In genomic region chr3:48435774-48436476, GRCh38 we compare ENCODE assay signal across 8 cellular contexts. TPM values are rescaled to one million over a fixed set of nuclear protein-coding genes. Genes with fewer than 3 reads are reported as not detected.
DNase-seq lines count a peak whose midpoint lies in the region; ATAC-seq and TF ChIP-seq lines count a peak whose summit lies in the region.

No MANE protein-coding gene starts in this region.

- H3K4me3 ChIP-seq in DND-41 (ENCODE audit: low read depth in 1 of 2, low read length in 2 of 2) (no peak overlapping the region), neutrophil (ENCODE audit: low read depth in 1 of 2, low read length in 1 of 2) (no peak overlapping the region)

- H3K4me2 ChIP-seq in DND-41 (ENCODE audit: insufficient read depth, low read length): peak overlapping the region; percentile 5

- H2AFZ ChIP-seq in DND-41 (ENCODE audit: low read depth, low read length): peak overlapping the region; percentile 50; the same call in 1 of the 2 replicates

- TF ChIP-seq POLR2A in Raji (IDR thresholded peaks at IDR 0.05; ENCODE audit: insufficient read depth, low read depth, low read length): peak; percentile 41; the same call in 1 of the 2 replicates

- DNase-seq in DND-41: peak; percentile 88
- DNase-seq in KG1 (lab: John Stamatoyannopoulos, UW): peak; percentile 78
- DNase-seq in activated T-helper 9 cell treated with anti-CD3 and anti-CD28 coated beads, Interleukin-2, amount 50 U/mL, for 16 hours (ENCODE audit: low read depth): peak; percentile 78
- DNase-seq in foreskin keratinocyte: peak in 1 of 2 donors; percentile 64
- DNase-seq in stromal cell of bone marrow (ENCODE audit: low read depth): peak; percentile 62

- H3K36me3 ChIP-seq in DND-41 (ENCODE audit: insufficient read depth, low read length) (peaks cover 27% of the 10 kb centered on the region), neutrophil (peaks cover 16% of the 10 kb centered on the region)

- TF ChIP-seq CTCF in DND-41 (IDR thresholded peaks at IDR 0.05; ENCODE audit: borderline replicate concordance, extremely low read depth, low read length, poor library complexity, severe bottlenecking) (peak; percentile 100), foreskin keratinocyte (conservative IDR thresholded peaks at IDR 0.05) (peak; percentile 100), neutrophil (IDR thresholded peaks at IDR 0.05) (peak; percentile 97)

- H3K27ac ChIP-seq in DND-41 (ENCODE audit: low read length) (peak overlapping the region; percentile 19), foreskin keratinocyte (no peak overlapping the region), neutrophil (peak overlapping the region; percentile 39)

- H3K79me2 ChIP-seq in DND-41 (ENCODE audit: insufficient read depth, low read length): peaks cover 23% of the 10 kb centered on the region

- peaks cover 31% of the 10 kb centered on the region for H3K4me1 ChIP-seq in DND-41 (ENCODE audit: insufficient read depth, low read length)
- peaks cover 34% of the 10 kb centered on the region for H3K4me1 ChIP-seq in foreskin keratinocyte
- peaks cover 12 to 29% of the 10 kb centered on the region in 2 experiments for H3K4me1 ChIP-seq in neutrophil (ENCODE audit: control insufficient read depth in 1 of 2, insufficient read depth in 1 of 2, low read depth in 1 of 2, low read length in 1 of 2)

- no peaks in the 10 kb centered on the region for H3K27me3 ChIP-seq in DND-41 (ENCODE audit: insufficient read depth, low read length, poor library complexity)
- no peaks in the 10 kb centered on the region for H3K27me3 ChIP-seq in foreskin keratinocyte
- no peaks in the 10 kb centered on the region for H3K27me3 ChIP-seq in neutrophil

- ATAC-seq in DND-41 (ENCODE audit: insufficient read depth, low read depth) (peak; percentile 70), foreskin keratinocyte (peak; percentile 19), HG02588 (IDR thresholded peaks at IDR 0.05; ENCODE audit: unreplicated experiment) (no peak)

- H3K9ac ChIP-seq in DND-41 (ENCODE audit: low read depth, low read length): no peak overlapping the region; the same call in 1 of the 2 replicates

- H3K9me3 ChIP-seq in DND-41 (ENCODE audit: insufficient read depth, low read length, severe bottlenecking) (no peaks in the 10 kb centered on the region), neutrophil (no peaks in the 10 kb centered on the region)

- 0 out of 2 replicates have a peak, but pooled peaks cover 3% of the 10 kb centered on the region for H4K20me1 ChIP-seq in DND-41 (ENCODE audit: insufficient read depth, low read length)

RNA-seq across cellular contexts. Expression of gene CCDC51, which starts 4.0 kb away (rescaled TPM):
- 30.3 and 31.1 TPM in 2 replicates for total RNA-seq in foreskin keratinocyte
- 29.5 and 33.2 TPM in 2 replicates for polyA plus RNA-seq in foreskin keratinocyte

RNA-seq across cellular contexts. Expression of gene TMA7, which starts 4.1 kb away (rescaled TPM):
- 376 and 417 TPM in 2 replicates for total RNA-seq in foreskin keratinocyte
- 616 and 663 TPM in 2 replicates for polyA plus RNA-seq in foreskin keratinocyte

RNA-seq across cellular contexts. Expression of gene PLXNB1, which starts 6.0 kb away (rescaled TPM):
- total RNA-seq in foreskin keratinocyte: 67.8 and 73.4 TPM in 2 replicates
- 40.1 and 40.6 TPM in 2 replicates for polyA plus RNA-seq in foreskin keratinocyte

RNA-seq across cellular contexts. Expression of gene ATRIP, which starts 10.6 kb away (rescaled TPM):
- total RNA-seq in foreskin keratinocyte: 11.6 and 14.4 TPM in 2 replicates
- polyA plus RNA-seq in foreskin keratinocyte: 9.2 and 11.4 TPM in 2 replicates
